In the genomic region with DNA sequence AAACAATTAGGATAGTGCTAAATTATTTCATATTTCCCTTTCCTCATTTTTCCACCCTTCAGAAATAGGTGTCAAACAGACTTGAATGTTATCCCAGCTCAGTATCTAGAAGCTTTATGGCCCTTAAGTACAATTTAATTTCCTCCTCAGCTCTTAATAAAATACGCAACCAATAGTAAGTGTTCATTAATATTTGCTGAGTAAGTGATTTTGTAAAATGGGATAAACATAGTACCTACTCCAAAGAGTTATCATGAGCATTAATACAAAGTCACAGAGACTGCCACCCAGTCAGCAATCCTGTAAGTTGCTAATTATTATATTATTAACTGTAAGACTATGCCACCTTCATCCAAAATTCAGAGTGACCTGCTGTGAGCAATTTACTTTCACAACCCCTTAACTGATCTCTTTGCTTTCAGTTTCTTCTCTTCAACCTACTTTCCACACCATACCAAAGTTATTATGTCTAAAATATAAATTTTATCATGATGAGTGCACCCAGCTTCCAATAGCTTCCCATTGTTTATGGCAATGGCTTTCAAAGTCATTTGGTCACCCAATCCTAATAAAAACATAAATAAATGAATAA, we compare ENCODE assay signal across 26 cellular contexts. TPM values are rescaled to one million over a fixed set of nuclear protein-coding genes. Genes with fewer than 3 reads are reported as not detected.
"Had no signal": no experiment of that assay in that cellular context is flagged by ENCODE, and none has a peak within 500 bp of the region (broad histone marks: within the 10 kb centered on the region; RNA-seq: fewer than 3 reads in every experiment).

No MANE protein-coding gene starts in this region.

- H3K27me3 ChIP-seq: breast epithelium, Peyer's patch, SJSA1 had no signal

- ATAC-seq: activated CD8-positive, alpha-beta memory T cell treated with anti-CD3 and anti-CD28 coated beads, Interleukin-2, amount 10 ng/mL, durations not matched to agents 7 days and 5 days had no signal

- H3K4me1 ChIP-seq: breast epithelium, Peyer's patch, SJSA1 had no signal

- H3K36me3 ChIP-seq: breast epithelium, Peyer's patch, SJSA1 had no signal

- H3K4me3 ChIP-seq: breast epithelium, Peyer's patch, SJSA1 had no signal

- H3K9me3 ChIP-seq: breast epithelium, Peyer's patch, SJSA1 had no signal

- H3K27ac ChIP-seq: breast epithelium, Peyer's patch, RWPE1, SJSA1 had no signal

- DNase-seq: activated CD4-positive, alpha-beta T cell treated with anti-CD3 and anti-CD28 coated beads for 48 hours; activated CD4-positive, alpha-beta T cell treated with anti-CD3 and anti-CD28 coated beads, Interleukin-2, amount 50 U/mL, for 48 hours; activated CD4-positive, CD25-positive, alpha-beta regulatory T cell treated with anti-CD3 and anti-CD28 coated beads, Interleukin-2, amount 50 U/mL, for 72 hours; activated CD8-positive, alpha-beta memory T cell treated with anti-CD3 and anti-CD28 coated beads, Interleukin-2, amount 10 ng/mL, durations not matched to agents 7 days and 5 days; activated effector memory CD4-positive, alpha-beta T cell treated with Interleukin-2 at 50 U/mL for 16 hours; activated naive CD4-positive, alpha-beta T cell; activated T-cell treated with anti-CD3 and anti-CD28 coated beads, Interleukin-2, amount 50 U/mL, for 24 hours; aorta; caudate nucleus; Kasumi-1; MV-4-11; NCI-H1092 treated with DMSO at 0.1 percent for 48 hours; NCI-H1417 treated with DMSO at 0.1 percent for 48 hours; NCI-H1694; NCI-H2029; NCI-H2107; NCI-H345; NCI-H510A; NCI-H526 treated with DMSO at 0.1 percent for 48 hours; NCI-H82; Peyer's patch; Right ventricle myocardium superior had no signal

RNA-seq across cellular contexts. Expression of a gene that starts 30.7 kb away (rescaled TPM):
- total RNA-seq: activated CD8-positive, alpha-beta memory T cell treated with anti-CD3 and anti-CD28 coated beads, Interleukin-2, amount 10 ng/mL, durations not matched to agents 7 days and 5 days; Right ventricle myocardium superior had no signal

RNA-seq across cellular contexts. Expression of a gene that starts 35.0 kb away (rescaled TPM):
- total RNA-seq: activated CD8-positive, alpha-beta memory T cell treated with anti-CD3 and anti-CD28 coated beads, Interleukin-2, amount 10 ng/mL, durations not matched to agents 7 days and 5 days; activated T-helper 1 cell treated with anti-CD3 and anti-CD28 coated beads, Interleukin-12 subunit alpha, Interleukin-12 subunit beta, Interleukin-2, Interleukin-4 antibody, amounts not matched to agents 30 ng/mL and 10 ng/mL and 1 ng/mL, durations not matched to agents 14 hours and 24 hours and 36 hours; aorta; Peyer's patch; Right ventricle myocardium superior had no signal
- polyA plus RNA-seq: aorta had no signal
